8 cellular contexts compared by ENCODE assay signal in genomic region chr15:69713726-69714559, GRCh38.
A peak's percentile ranks its signal among the peaks of the same experiment; 100 is the strongest.
DNase-seq lines count a peak whose midpoint lies in the region; ATAC-seq and TF ChIP-seq lines count a peak whose summit lies in the region.

No MANE protein-coding gene starts in this region.

- ATAC-seq in GM18519 (IDR thresholded peaks at IDR 0.05; ENCODE audit: low FRiP score, unreplicated experiment) = peak; percentile 76
- peak; percentile 94 for ATAC-seq in HG02973 (IDR thresholded peaks at IDR 0.05; ENCODE audit: unreplicated experiment)
- peak; percentile 51 to 71 for ATAC-seq in lower lobe of right lung

- TF ChIP-seq CTCF in lower lobe of right lung (IDR thresholded peaks at IDR 0.05) (no peak), testis (IDR thresholded peaks at IDR 0.05) (no peak)

- intact Hi-C loops in lower lobe of right lung (cut with DNase I) (no loop called here), testis (cut with DNase I; ENCODE audit: low total_unique reads) (no loop called here)

- DNase-seq in activated CD4-positive, alpha-beta T cell treated with anti-CD3 and anti-CD28 coated beads for 24 hours (ENCODE audit: low read depth in 2 of 2) = peak; percentile 38
- no peak for DNase-seq in lower lobe of right lung
- no peak for DNase-seq in NAMALWA (ENCODE audit: low spot score)
- DNase-seq in cortex of kidney (lab: John Stamatoyannopoulos, UW) = no peak
- no peak for DNase-seq in cerebellar nuclear complex (lab: John Stamatoyannopoulos, UW)
- DNase-seq in testis = no peak

- peaks cover 25% of the 10 kb centered on the region for H3K4me1 ChIP-seq in lower lobe of right lung
- H3K4me1 ChIP-seq in testis = no peaks in the 10 kb centered on the region

- 85 to 88% methylated on average over 9 of the region's 9 CpGs for WGBS in testis, 2 donors

- TF ChIP-seq POLR2A in testis (IDR thresholded peaks at IDR 0.05) = no peak

- H3K9me3 ChIP-seq in lower lobe of right lung (no peaks in the 10 kb centered on the region), testis (no peaks in the 10 kb centered on the region)

- H3K27me3 ChIP-seq in lower lobe of right lung (ENCODE audit: low read depth) (no peaks in the 10 kb centered on the region), testis (no peaks in the 10 kb centered on the region)

- H3K27ac ChIP-seq in lower lobe of right lung = no peak overlapping the region
- no peak overlapping the region for H3K27ac ChIP-seq in testis

- no peaks in the 10 kb centered on the region for H3K36me3 ChIP-seq in lower lobe of right lung
- H3K36me3 ChIP-seq in testis (ENCODE audit: low read depth, missing control alignments) = no peaks in the 10 kb centered on the region

- no peak overlapping the region for H3K4me3 ChIP-seq in lower lobe of right lung
- H3K4me3 ChIP-seq in testis = no peak overlapping the region

Comparison
In these comparisons a context has a peak if more than half of its experiments do, and no peak if none do; other contexts are left out.
1. DNase-seq: peak in activated CD4-positive, alpha-beta T cell treated with anti-CD3 and anti-CD28 coated beads for 24 hours (2 of 2); none in lower lobe of right lung (single experiment), NAMALWA (single experiment), cortex of kidney (single experiment), cerebellar nuclear complex (0 of 2) and testis (single experiment).
2. Peak in every context shown above with its lines, with median percentiles within 50 percentile points of each other: ATAC-seq.